Comparison of ENCODE assay signal across 12 cellular contexts in the genomic region with DNA sequence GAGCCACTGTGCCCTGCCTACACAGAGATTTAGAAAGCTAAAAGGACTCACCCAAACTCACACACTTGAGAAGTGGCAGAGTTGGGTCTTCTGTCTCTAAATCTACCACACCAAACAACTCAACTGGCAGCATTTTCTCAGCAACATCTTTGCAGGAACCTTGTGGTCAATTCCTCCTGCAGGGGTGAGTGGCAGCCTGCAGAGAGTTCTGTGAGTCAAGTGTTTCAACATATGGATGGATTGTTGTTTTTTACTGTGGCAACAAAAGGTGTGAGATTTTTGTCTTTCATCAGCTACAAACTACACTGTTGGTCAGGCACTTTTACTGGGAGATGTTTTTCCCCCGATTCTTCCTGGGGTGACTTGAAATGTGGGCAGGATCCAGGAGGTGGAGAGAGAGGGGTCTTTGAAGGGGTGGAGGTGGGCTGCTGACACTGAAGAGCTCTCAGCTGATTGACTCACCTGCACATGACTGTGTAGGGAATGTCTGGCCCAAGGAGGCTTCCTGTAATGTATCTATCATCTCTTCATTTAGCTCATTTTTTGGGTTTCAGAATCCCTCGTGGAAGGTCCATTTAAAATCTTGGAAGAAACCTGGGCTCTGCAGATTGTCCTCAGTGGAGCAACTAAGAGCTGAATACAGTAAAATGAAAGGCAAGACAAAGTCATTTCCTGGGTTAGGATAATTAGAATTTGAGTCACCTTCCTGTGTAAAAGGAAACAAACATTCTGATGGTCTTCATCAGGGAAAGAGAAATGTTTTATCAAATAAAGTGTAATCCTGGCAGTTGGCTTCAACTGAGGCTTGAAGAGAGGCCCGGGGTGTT.
DNase-seq lines count a peak whose midpoint lies in the region; ATAC-seq, FAIRE-seq and TF ChIP-seq lines count a peak whose summit lies in the region.
"Had no signal": no experiment of that assay in that cellular context is flagged by ENCODE, and none has a peak within 500 bp of the region (broad histone marks: within the 10 kb centered on the region; RNA-seq: fewer than 3 reads in every experiment).

No MANE protein-coding gene starts in this region.

- no peaks in the 10 kb centered on the region for H3K79me2 ChIP-seq in OCI-LY1 (ENCODE audit: insufficient read depth, low read length)
- H3K79me2 ChIP-seq in mammary epithelial cell (ENCODE audit: insufficient read depth, low read length) = no peaks in the 10 kb centered on the region

- BruUV-seq in mammary epithelial cell (replicated peaks; lab: Mats Ljungman, UMichigan) = no TSS peak

- ATAC-seq in GM19351 (IDR thresholded peaks at IDR 0.05; ENCODE audit: unreplicated experiment) = no peak

- FAIRE-seq in H54 (lab: Jason Lieb, UNC) = no peak

- dilution Hi-C loops in mammary epithelial cell (cut with HindIII; ENCODE audit: low sequenced_read_pairs) = no loop called here

- peaks cover 19% of the 10 kb centered on the region for H3K4me1 Mint-ChIP-seq in activated CD4-positive, alpha-beta T cell treated with anti-CD3 and anti-CD28 coated beads, Interleukin-2, amount 10 ng/mL, durations not matched to agents 7 days and 5 days

- POLR2A ChIA-PET in activated CD4-positive, alpha-beta T cell treated with anti-CD3 and anti-CD28 coated beads, Interleukin-2, amount 10 ng/mL, durations not matched to agents 7 days and 5 days (lab: Charles Lee) = no interaction called here

- H3K9me2 ChIP-seq in OCI-LY1 (ENCODE audit: low read depth, low read length) = no peaks in the 10 kb centered on the region

- H4K20me1 ChIP-seq in OCI-LY1 (ENCODE audit: insufficient read depth, low read length) (no peaks in the 10 kb centered on the region), mammary epithelial cell (ENCODE audit: insufficient read depth, low read length) (no peaks in the 10 kb centered on the region)

- DNase-seq in activated CD4-positive, alpha-beta T cell treated with anti-CD3 and anti-CD28 coated beads, Interleukin-2, amount 10 ng/mL, durations not matched to agents 7 days and 5 days = no peak
- DNase-seq in activated CD4-positive, alpha-beta T cell treated with anti-CD3 and anti-CD28 coated beads for 48 hours = no peak
- DNase-seq in mammary epithelial cell (peak; percentile 69), skeletal muscle cell (ENCODE audit: low read depth) (peak; percentile 52), NCI-H2081 treated with DMSO at 0.1 percent for 48 hours (lab: John Stamatoyannopoulos, UW) (no peak), H54 (ENCODE audit: insufficient read length, low spot score) (no peak)
- DNase-seq: activated CD4-positive, alpha-beta T cell treated with anti-CD3 and anti-CD28 coated beads, Interleukin-2, amount 50 U/mL, for 4 hours; GDM1; SJCRH30 had no signal

- CTCF ChIA-PET in activated CD4-positive, alpha-beta T cell treated with anti-CD3 and anti-CD28 coated beads, Interleukin-2, amount 10 ng/mL, durations not matched to agents 7 days and 5 days (lab: Charles Lee) = interaction anchor here (0.8 to 1.6 kb wide), 3 partner anchors 19 to 281 kb away, joined by 3 to 7 read pairs (median 3); a partner anchor contains a TSS
- CTCF ChIA-PET in mammary epithelial cell (lab: Charles Lee; ENCODE audit: low non-redundant PET) = no interaction called here

- peaks cover 39% of the 10 kb centered on the region for H3K9me3 Mint-ChIP-seq in activated CD4-positive, alpha-beta T cell treated with anti-CD3 and anti-CD28 coated beads, Interleukin-2, amount 10 ng/mL, durations not matched to agents 7 days and 5 days

- H2AFZ ChIP-seq in OCI-LY1 (ENCODE audit: low read length) = no peak overlapping the region
- H2AFZ ChIP-seq in mammary epithelial cell (ENCODE audit: low read depth, low read length) = no peak overlapping the region

- H3K27ac Mint-ChIP-seq in activated CD4-positive, alpha-beta T cell treated with anti-CD3 and anti-CD28 coated beads, Interleukin-2, amount 10 ng/mL, durations not matched to agents 7 days and 5 days = peak overlapping the region; percentile 68

- no peak overlapping the region for H3K9ac ChIP-seq in OCI-LY1 (ENCODE audit: low read length)
- no peak overlapping the region for H3K9ac ChIP-seq in mammary epithelial cell (ENCODE audit: insufficient read depth, low read length)

- H3K27me3 ChIP-seq in OCI-LY1 (ENCODE audit: insufficient read depth, low read length) (no peaks in the 10 kb centered on the region), mammary epithelial cell (ENCODE audit: insufficient read depth, low read length) (no peaks in the 10 kb centered on the region)
- H3K27me3 ChIP-seq: ascending aorta, SJCRH30 had no signal

- peaks cover 8% of the 10 kb centered on the region for H3K36me3 ChIP-seq in OCI-LY1 (ENCODE audit: insufficient read depth, low read length)
- H3K36me3 ChIP-seq in mammary epithelial cell (ENCODE audit: insufficient read depth, low read length) = no peaks in the 10 kb centered on the region
- H3K36me3 ChIP-seq: ascending aorta, SJCRH30 had no signal

- no peaks in the 10 kb centered on the region for H3K27me3 Mint-ChIP-seq in activated CD4-positive, alpha-beta T cell treated with anti-CD3 and anti-CD28 coated beads, Interleukin-2, amount 10 ng/mL, durations not matched to agents 7 days and 5 days

- peak overlapping the region; percentile 2 for H3K4me3 Mint-ChIP-seq in activated CD4-positive, alpha-beta T cell treated with anti-CD3 and anti-CD28 coated beads, Interleukin-2, amount 10 ng/mL, durations not matched to agents 7 days and 5 days

- H3K4me1 ChIP-seq in OCI-LY1 (ENCODE audit: insufficient read depth, low read length, severe bottlenecking) = peaks cover 44% of the 10 kb centered on the region
- peaks cover 15% of the 10 kb centered on the region for H3K4me1 ChIP-seq in mammary epithelial cell (ENCODE audit: insufficient read depth, low read length)
- H3K4me1 ChIP-seq: ascending aorta, SJCRH30 had no signal

- H3K36me3 Mint-ChIP-seq in activated CD4-positive, alpha-beta T cell treated with anti-CD3 and anti-CD28 coated beads, Interleukin-2, amount 10 ng/mL, durations not matched to agents 7 days and 5 days (ENCODE audit: low read depth) = peaks cover 13% of the 10 kb centered on the region

- WGBS in mammary epithelial cell (ENCODE audit: low coverage, missing lambda C conversion rate) = 59% methylated on average over 3 of the region's 3 CpGs

- in situ Hi-C loops in mammary epithelial cell (cut with MboI; ENCODE audit: low sequenced_read_pairs in 2 of 2) = no loop called here

- no peak overlapping the region for H3K4me2 ChIP-seq in OCI-LY1 (ENCODE audit: low read length)
- H3K4me2 ChIP-seq in mammary epithelial cell (ENCODE audit: insufficient read depth, low read depth, low read length) = peak overlapping the region; percentile 36

- intact Hi-C loops in mammary epithelial cell (cut with micrococcal nuclease) = no loop called here

- TF ChIP-seq CTCF in OCI-LY1 (IDR thresholded peaks at IDR 0.05; ENCODE audit: low read length) (no peak), mammary epithelial cell (conservative IDR thresholded peaks at IDR 0.05 in 1 of 2, IDR thresholded peaks at IDR 0.05 in 1 of 2; ENCODE audit: extremely low read depth in 1 of 2, insufficient read depth in 1 of 2, low read depth in 1 of 2, low read length in 2 of 2) (no peak)

- H3K9me3 ChIP-seq in OCI-LY1 (ENCODE audit: low read length) (peaks cover 30% of the 10 kb centered on the region), mammary epithelial cell (replicated peaks; ENCODE audit: insufficient read depth, low read length) (peaks cover 12% of the 10 kb centered on the region)

- no peaks in the 10 kb centered on the region for H3F3A ChIP-seq in OCI-LY1 (ENCODE audit: insufficient read depth, low read length)

- no peak for TF ChIP-seq POLR2A in H54 (IDR thresholded peaks at IDR 0.05; ENCODE audit: low read depth, low read length)

- H3K27ac ChIP-seq in OCI-LY1 (ENCODE audit: low read depth, low read length, poor library complexity, severe bottlenecking) (peak overlapping the region; percentile 92), mammary epithelial cell (ENCODE audit: insufficient read depth, low read depth, low read length) (peak overlapping the region; percentile 39)
- H3K27ac ChIP-seq: ascending aorta, SJCRH30 had no signal

- no peak overlapping the region for H3K4me3 ChIP-seq in OCI-LY1 (ENCODE audit: low read depth, low read length, poor library complexity, severe bottlenecking)
- no peak overlapping the region for H3K4me3 ChIP-seq in mammary epithelial cell (replicated peaks in 1 of 3; ENCODE audit: insufficient read depth in 1 of 3, low read depth in 2 of 3, low read length in 3 of 3)
- no peak overlapping the region for H3K4me3 ChIP-seq in skeletal muscle cell (ENCODE audit: low read depth, low read length)
- H3K4me3 ChIP-seq: ascending aorta, SJCRH30 had no signal

Comparison
In these comparisons a context has a peak if more than half of its experiments do, and no peak if none do; other contexts are left out.
1. DNase-seq: peak in mammary epithelial cell (single experiment) and skeletal muscle cell (single experiment); none in activated CD4-positive, alpha-beta T cell treated with anti-CD3 and anti-CD28 coated beads, Interleukin-2, amount 10 ng/mL, durations not matched to agents 7 days and 5 days (single experiment), activated CD4-positive, alpha-beta T cell treated with anti-CD3 and anti-CD28 coated beads for 48 hours (single experiment), NCI-H2081 treated with DMSO at 0.1 percent for 48 hours (single experiment) and H54 (single experiment).